In genomic region chr5:138725885-138726457, GRCh38 we compare ENCODE assay signal across 10 cellular contexts. TPM values are rescaled to one million over a fixed set of nuclear protein-coding genes. Genes with fewer than 3 reads are reported as not detected.
DNase-seq lines count a peak whose midpoint lies in the region; ATAC-seq and TF ChIP-seq lines count a peak whose summit lies in the region.
"Had no signal": no experiment of that assay in that cellular context is flagged by ENCODE, and none has a peak within 500 bp of the region (broad histone marks: within the 10 kb centered on the region; RNA-seq: fewer than 3 reads in every experiment).

No MANE protein-coding gene starts in this region.

- ATAC-seq in RWPE2 (ENCODE audit: low read depth) = peak; percentile 3; the same call in 2 of the 3 replicates
- peak; percentile 62 for ATAC-seq in Right ventricle myocardium superior (ENCODE audit: poor library complexity)

- H3K79me2 ChIP-seq in ACC112 (ENCODE audit: control insufficient read depth, insufficient read depth, low read length, unreplicated experiment) = no peaks in the 10 kb centered on the region

- intact Hi-C loops in Right ventricle myocardium superior (cut with DNase I) = no loop called here

- no peak for TF ChIP-seq CTCF in RWPE2 (IDR thresholded peaks at IDR 0.05; ENCODE audit: poor library complexity, severe bottlenecking)

- DNase-seq in RWPE2 (ENCODE audit: low spot score) = no peak
- no peak for DNase-seq in Right ventricle myocardium superior
- peak; percentile 43 for DNase-seq in occipital lobe (lab: John Stamatoyannopoulos, UW)
- DNase-seq in NCI-H1105 (lab: John Stamatoyannopoulos, UW) = no peak
- DNase-seq in germinal center (ENCODE audit: low spot score) = no peak
- DNase-seq in NCI-H82 (lab: John Stamatoyannopoulos, UW) = no peak
- DNase-seq in activated T-cell treated with anti-CD3 and anti-CD28 coated beads, Interleukin-2, amount 50 U/mL, for 48 hours = no peak
- DNase-seq: CD4-positive, alpha-beta memory T cell had no signal

- H3K36me3 ChIP-seq in ACC112 (ENCODE audit: insufficient read depth, low read length) (no peaks in the 10 kb centered on the region), RWPE2 (ENCODE audit: low read depth) (no peaks in the 10 kb centered on the region)
- H3K36me3 ChIP-seq: adrenal gland had no signal

- H3K27me3 ChIP-seq in ACC112 (ENCODE audit: insufficient read depth, low read length) = no peaks in the 10 kb centered on the region; the same call in 1 of the 2 replicates
- H3K27me3 ChIP-seq in RWPE2 (ENCODE audit: insufficient read depth, poor library complexity, severe bottlenecking) = no peaks in the 10 kb centered on the region
- H3K27me3 ChIP-seq: adrenal gland had no signal

- H3K4me1 ChIP-seq in ACC112 (ENCODE audit: control insufficient read depth, insufficient read depth, low read length, unreplicated experiment) (peaks cover 14% of the 10 kb centered on the region), RWPE2 (ENCODE audit: insufficient read depth, poor library complexity, severe bottlenecking) (peaks cover 16% of the 10 kb centered on the region)

- H3K4me3 ChIP-seq in ACC112 (ENCODE audit: low read depth, low read length) (peak overlapping the region; percentile 41; the same call in 1 of the 2 replicates), RWPE2 (ENCODE audit: severe bottlenecking) (no peak overlapping the region)
- H3K4me3 ChIP-seq: adrenal gland had no signal

- peak overlapping the region; percentile 84 for H2AFZ ChIP-seq in ACC112 (ENCODE audit: low read length, unreplicated experiment)

- peak overlapping the region; percentile 69 for H3K27ac ChIP-seq in ACC112 (ENCODE audit: low read depth, low read length)
- peak overlapping the region; percentile 54 for H3K27ac ChIP-seq in RWPE2 (ENCODE audit: poor library complexity, severe bottlenecking)

- no peaks in the 10 kb centered on the region for H3K9me3 ChIP-seq in RWPE2 (ENCODE audit: severe bottlenecking)
- H3K9me3 ChIP-seq: adrenal gland had no signal

RNA-seq across cellular contexts. Expression of gene CTNNA1, which starts 27.3 kb away (rescaled TPM):
- 297 TPM for total RNA-seq in Right ventricle myocardium superior
- 216 TPM for total RNA-seq in occipital lobe
